ENCODE assay signal across 1 cellular context in the genomic region with DNA sequence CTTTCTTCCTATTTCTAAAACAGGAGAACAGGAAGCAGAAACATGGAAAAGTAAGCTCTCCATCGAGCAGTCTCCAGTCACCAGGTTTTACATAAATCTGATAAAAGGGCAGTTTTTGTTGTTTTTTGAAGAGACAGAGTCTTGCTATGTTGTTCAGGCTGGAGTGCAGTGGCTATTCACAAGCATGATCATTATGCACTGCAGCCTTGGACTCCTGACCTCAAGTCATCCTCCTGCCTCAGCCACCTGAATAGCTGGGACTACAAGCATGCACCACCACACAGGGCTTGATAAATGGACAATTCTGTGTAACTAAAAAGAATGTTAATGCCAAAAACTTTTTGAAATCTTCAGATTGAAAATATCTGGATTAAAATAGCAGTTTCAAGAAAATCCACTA.
A peak's percentile ranks its signal among the peaks of the same experiment; 100 is the strongest.
TF ChIP-seq lines count a peak whose summit lies in the region.

No MANE protein-coding gene starts in this region.

TF ChIP-seq in HepG2, 621 proteins besides CTCF, POLR2A, EP300 and RAD21 (continued from another document and continues in another):
- TF ChIP-seq, protein P1, sequence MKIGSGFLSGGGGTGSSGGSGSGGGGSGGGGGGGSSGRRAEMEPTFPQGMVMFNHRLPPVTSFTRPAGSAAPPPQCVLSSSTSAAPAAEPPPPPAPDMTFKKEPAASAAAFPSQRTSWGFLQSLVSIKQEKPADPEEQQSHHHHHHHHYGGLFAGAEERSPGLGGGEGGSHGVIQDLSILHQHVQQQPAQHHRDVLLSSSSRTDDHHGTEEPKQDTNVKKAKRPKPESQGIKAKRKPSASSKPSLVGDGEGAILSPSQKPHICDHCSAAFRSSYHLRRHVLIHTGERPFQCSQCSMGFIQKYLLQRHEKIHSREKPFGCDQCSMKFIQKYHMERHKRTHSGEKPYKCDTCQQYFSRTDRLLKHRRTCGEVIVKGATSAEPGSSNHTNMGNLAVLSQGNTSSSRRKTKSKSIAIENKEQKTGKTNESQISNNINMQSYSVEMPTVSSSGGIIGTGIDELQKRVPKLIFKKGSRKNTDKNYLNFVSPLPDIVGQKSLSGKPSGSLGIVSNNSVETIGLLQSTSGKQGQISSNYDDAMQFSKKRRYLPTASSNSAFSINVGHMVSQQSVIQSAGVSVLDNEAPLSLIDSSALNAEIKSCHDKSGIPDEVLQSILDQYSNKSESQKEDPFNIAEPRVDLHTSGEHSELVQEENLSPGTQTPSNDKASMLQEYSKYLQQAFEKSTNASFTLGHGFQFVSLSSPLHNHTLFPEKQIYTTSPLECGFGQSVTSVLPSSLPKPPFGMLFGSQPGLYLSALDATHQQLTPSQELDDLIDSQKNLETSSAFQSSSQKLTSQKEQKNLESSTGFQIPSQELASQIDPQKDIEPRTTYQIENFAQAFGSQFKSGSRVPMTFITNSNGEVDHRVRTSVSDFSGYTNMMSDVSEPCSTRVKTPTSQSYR (CRISPR knock-in tag; IDR thresholded peaks at IDR 0.05; ENCODE audit: borderline replicate concordance), result peak; percentile 21; the same call in 1 of the 2 replicates
- TF ChIP-seq, protein P2, sequence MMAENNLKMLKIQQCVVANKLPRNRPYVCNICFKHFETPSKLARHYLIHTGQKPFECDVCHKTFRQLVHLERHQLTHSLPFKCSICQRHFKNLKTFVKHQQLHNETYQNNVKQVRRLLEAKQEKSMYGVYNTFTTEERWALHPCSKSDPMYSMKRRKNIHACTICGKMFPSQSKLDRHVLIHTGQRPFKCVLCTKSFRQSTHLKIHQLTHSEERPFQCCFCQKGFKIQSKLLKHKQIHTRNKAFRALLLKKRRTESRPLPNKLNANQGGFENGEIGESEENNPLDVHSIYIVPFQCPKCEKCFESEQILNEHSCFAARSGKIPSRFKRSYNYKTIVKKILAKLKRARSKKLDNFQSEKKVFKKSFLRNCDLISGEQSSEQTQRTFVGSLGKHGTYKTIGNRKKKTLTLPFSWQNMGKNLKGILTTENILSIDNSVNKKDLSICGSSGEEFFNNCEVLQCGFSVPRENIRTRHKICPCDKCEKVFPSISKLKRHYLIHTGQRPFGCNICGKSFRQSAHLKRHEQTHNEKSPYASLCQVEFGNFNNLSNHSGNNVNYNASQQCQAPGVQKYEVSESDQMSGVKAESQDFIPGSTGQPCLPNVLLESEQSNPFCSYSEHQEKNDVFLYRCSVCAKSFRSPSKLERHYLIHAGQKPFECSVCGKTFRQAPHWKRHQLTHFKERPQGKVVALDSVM (CRISPR knock-in tag; IDR thresholded peaks at IDR 0.05), result peak; percentile 82
- TF ChIP-seq IKZF4 (CRISPR knock-in tag; IDR thresholded peaks at IDR 0.05; ENCODE audit: borderline replicate concordance, low read depth, not compliant biosample characterization), result peak; percentile 22
- TF ChIP-seq ZNF703 (CRISPR knock-in tag; IDR thresholded peaks at IDR 0.05; ENCODE audit: borderline replicate concordance), result no peak
- TF ChIP-seq EZH2 (conservative IDR thresholded peaks at IDR 0.05; ENCODE audit: low read depth, low read length), result no peak
- no peak for TF ChIP-seq FOXA1 (IDR thresholded peaks at IDR 0.05)
- TF ChIP-seq FOXA1 (CRISPR knock-in tag; IDR thresholded peaks at IDR 0.05), result no peak; the same call in 1 of the 2 replicates
- TF ChIP-seq GATAD1 (CRISPR knock-in tag; IDR thresholded peaks at IDR 0.05), result 0 out of 2 replicates have a peak, but pooled peaks have one; percentile 41
- peak; percentile 62 for TF ChIP-seq MED1 (CRISPR knock-in tag; IDR thresholded peaks at IDR 0.05)
- TF ChIP-seq ZNF460 (CRISPR knock-in tag; IDR thresholded peaks at IDR 0.05; ENCODE audit: borderline replicate concordance), result no peak; the same call in 1 of the 2 replicates
- peak; percentile 66; the same call in 1 of the 2 replicates for TF ChIP-seq ERF (CRISPR knock-in tag; IDR thresholded peaks at IDR 0.05)
- TF ChIP-seq MXD4 (CRISPR knock-in tag; IDR thresholded peaks at IDR 0.05), result 0 out of 2 replicates have a peak, but pooled peaks have one; percentile 59
- no peak for TF ChIP-seq ZNF672 (CRISPR knock-in tag; IDR thresholded peaks at IDR 0.05)
- TF ChIP-seq THYN1 (CRISPR knock-in tag; IDR thresholded peaks at IDR 0.05; ENCODE audit: borderline replicate concordance, low read depth), result no peak
- no peak for TF ChIP-seq PLRG1 (conservative IDR thresholded peaks at IDR 0.05)
- TF ChIP-seq NFKB2 (CRISPR knock-in tag; IDR thresholded peaks at IDR 0.05; ENCODE audit: borderline replicate concordance), result no peak
- TF ChIP-seq KLF9 (CRISPR knock-in tag; IDR thresholded peaks at IDR 0.05; ENCODE audit: low read depth), result no peak
- TF ChIP-seq CENPT (CRISPR knock-in tag; IDR thresholded peaks at IDR 0.05; ENCODE audit: low read depth), result no peak
- no peak for TF ChIP-seq JUNB (CRISPR knock-in tag; IDR thresholded peaks at IDR 0.05; ENCODE audit: borderline replicate concordance)
- TF ChIP-seq JUN (CRISPR knock-in tag; IDR thresholded peaks at IDR 0.05), result peak; percentile 63; the same call in 1 of the 2 replicates
- peak; percentile 43; the same call in 1 of the 2 replicates for TF ChIP-seq MIER2 (CRISPR knock-in tag; IDR thresholded peaks at IDR 0.05)
- peak; percentile 69; the same call in 1 of the 2 replicates for TF ChIP-seq TARDBP (CRISPR knock-in tag; IDR thresholded peaks at IDR 0.05)
- TF ChIP-seq ZNF205 (CRISPR knock-in tag; IDR thresholded peaks at IDR 0.05), result 0 out of 2 replicates have a peak, but pooled peaks have one; percentile 42
- no peak for TF ChIP-seq ZBTB38 (CRISPR knock-in tag; IDR thresholded peaks at IDR 0.05)
- TF ChIP-seq GTF3A (CRISPR knock-in tag; conservative IDR thresholded peaks at IDR 0.05), result no peak
- TF ChIP-seq TEAD3 (CRISPR knock-in tag; optimal IDR thresholded peaks at IDR 0.05; ENCODE audit: borderline replicate concordance), result peak; percentile 95
- TF ChIP-seq ZNF644 (CRISPR knock-in tag; IDR thresholded peaks at IDR 0.05; ENCODE audit: low read depth), result 0 out of 2 replicates have a peak, but pooled peaks have one; percentile 58
- TF ChIP-seq LCORL (IDR thresholded peaks at IDR 0.05), result no peak
- peak; percentile 62; the same call in 1 of the 2 replicates for TF ChIP-seq LCORL (CRISPR knock-in tag; IDR thresholded peaks at IDR 0.05)
- TF ChIP-seq HNF4A (CRISPR knock-in tag; IDR thresholded peaks at IDR 0.05), result peak; percentile 93
- TF ChIP-seq SNAPC2 (CRISPR knock-in tag; IDR thresholded peaks at IDR 0.05), result no peak
- TF ChIP-seq, protein P3, sequence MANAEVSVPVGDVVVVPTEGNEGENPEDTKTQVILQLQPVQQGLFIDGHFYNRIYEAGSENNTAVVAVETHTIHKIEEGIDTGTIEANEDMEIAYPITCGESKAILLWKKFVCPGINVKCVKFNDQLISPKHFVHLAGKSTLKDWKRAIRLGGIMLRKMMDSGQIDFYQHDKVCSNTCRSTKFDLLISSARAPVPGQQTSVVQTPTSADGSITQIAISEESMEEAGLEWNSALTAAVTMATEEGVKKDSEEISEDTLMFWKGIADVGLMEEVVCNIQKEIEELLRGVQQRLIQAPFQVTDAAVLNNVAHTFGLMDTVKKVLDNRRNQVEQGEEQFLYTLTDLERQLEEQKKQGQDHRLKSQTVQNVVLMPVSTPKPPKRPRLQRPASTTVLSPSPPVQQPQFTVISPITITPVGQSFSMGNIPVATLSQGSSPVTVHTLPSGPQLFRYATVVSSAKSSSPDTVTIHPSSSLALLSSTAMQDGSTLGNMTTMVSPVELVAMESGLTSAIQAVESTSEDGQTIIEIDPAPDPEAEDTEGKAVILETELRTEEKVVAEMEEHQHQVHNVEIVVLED (CRISPR knock-in tag; IDR thresholded peaks at IDR 0.05; ENCODE audit: borderline replicate concordance), result peak; percentile 29; the same call in 1 of the 2 replicates
- TF ChIP-seq ZNF629 (CRISPR knock-in tag; conservative IDR thresholded peaks at IDR 0.05), result peak; percentile 53
- TF ChIP-seq, protein P4, sequence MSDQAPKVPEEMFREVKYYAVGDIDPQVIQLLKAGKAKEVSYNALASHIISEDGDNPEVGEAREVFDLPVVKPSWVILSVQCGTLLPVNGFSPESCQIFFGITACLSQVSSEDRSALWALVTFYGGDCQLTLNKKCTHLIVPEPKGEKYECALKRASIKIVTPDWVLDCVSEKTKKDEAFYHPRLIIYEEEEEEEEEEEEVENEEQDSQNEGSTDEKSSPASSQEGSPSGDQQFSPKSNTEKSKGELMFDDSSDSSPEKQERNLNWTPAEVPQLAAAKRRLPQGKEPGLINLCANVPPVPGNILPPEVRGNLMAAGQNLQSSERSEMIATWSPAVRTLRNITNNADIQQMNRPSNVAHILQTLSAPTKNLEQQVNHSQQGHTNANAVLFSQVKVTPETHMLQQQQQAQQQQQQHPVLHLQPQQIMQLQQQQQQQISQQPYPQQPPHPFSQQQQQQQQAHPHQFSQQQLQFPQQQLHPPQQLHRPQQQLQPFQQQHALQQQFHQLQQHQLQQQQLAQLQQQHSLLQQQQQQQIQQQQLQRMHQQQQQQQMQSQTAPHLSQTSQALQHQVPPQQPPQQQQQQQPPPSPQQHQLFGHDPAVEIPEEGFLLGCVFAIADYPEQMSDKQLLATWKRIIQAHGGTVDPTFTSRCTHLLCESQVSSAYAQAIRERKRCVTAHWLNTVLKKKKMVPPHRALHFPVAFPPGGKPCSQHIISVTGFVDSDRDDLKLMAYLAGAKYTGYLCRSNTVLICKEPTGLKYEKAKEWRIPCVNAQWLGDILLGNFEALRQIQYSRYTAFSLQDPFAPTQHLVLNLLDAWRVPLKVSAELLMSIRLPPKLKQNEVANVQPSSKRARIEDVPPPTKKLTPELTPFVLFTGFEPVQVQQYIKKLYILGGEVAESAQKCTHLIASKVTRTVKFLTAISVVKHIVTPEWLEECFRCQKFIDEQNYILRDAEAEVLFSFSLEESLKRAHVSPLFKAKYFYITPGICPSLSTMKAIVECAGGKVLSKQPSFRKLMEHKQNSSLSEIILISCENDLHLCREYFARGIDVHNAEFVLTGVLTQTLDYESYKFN (CRISPR knock-in tag; conservative IDR thresholded peaks at IDR 0.05), result peak; percentile 87
- TF ChIP-seq HDAC2 (CRISPR knock-in tag; IDR thresholded peaks at IDR 0.05), result peak; percentile 78; the same call in 1 of the 2 replicates
- peak; percentile 83 for TF ChIP-seq ELF3 (CRISPR knock-in tag; IDR thresholded peaks at IDR 0.05)
- TF ChIP-seq, protein P5, sequence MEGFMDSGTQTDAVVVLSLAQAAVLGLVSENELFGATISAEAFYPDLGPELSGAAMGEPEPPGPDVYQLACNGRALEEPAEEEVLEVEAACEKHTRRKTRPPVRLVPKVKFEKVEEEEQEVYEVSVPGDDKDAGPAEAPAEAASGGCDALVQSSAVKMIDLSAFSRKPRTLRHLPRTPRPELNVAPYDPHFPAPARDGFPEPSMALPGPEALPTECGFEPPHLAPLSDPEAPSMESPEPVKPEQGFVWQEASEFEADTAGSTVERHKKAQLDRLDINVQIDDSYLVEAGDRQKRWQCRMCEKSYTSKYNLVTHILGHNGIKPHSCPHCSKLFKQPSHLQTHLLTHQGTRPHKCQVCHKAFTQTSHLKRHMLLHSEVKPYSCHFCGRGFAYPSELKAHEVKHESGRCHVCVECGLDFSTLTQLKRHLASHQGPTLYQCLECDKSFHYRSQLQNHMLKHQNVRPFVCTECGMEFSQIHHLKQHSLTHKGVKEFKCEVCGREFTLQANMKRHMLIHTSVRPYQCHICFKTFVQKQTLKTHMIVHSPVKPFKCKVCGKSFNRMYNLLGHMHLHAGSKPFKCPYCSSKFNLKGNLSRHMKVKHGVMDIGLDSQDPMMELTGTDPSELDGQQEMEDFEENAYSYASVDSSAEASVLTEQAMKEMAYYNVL (CRISPR knock-in tag; IDR thresholded peaks at IDR 0.05; ENCODE audit: borderline replicate concordance), result peak; percentile 33; the same call in 1 of the 2 replicates
- TF ChIP-seq ZNF546 (CRISPR knock-in tag; conservative IDR thresholded peaks at IDR 0.05), result no peak
- TF ChIP-seq ZNF329 (CRISPR knock-in tag; IDR thresholded peaks at IDR 0.05; ENCODE audit: low read depth), result peak; percentile 52; the same call in 1 of the 2 replicates
- TF ChIP-seq NR2F1 (CRISPR knock-in tag; IDR thresholded peaks at IDR 0.05), result peak; percentile 65 to 75; a peak in 3 of 4 replicates
- no peak for TF ChIP-seq ZNF260 (CRISPR knock-in tag; IDR thresholded peaks at IDR 0.05; ENCODE audit: borderline replicate concordance, low read depth)
- TF ChIP-seq CCAR2 (optimal IDR thresholded peaks at IDR 0.05; ENCODE audit: low read depth, low read length), result no peak
- TF ChIP-seq BRD4 (CRISPR knock-in tag; IDR thresholded peaks at IDR 0.05), result no peak
- TF ChIP-seq SOX13 (IDR thresholded peaks at IDR 0.05), result no peak
- TF ChIP-seq SOX13 (CRISPR knock-in tag; conservative IDR thresholded peaks at IDR 0.05 in 1 of 2, IDR thresholded peaks at IDR 0.05 in 1 of 2), result peak in 1 of 2 experiments; percentile 81; a peak in 2 of 4 replicates
- 0 out of 2 replicates have a peak, but pooled peaks have one; percentile 33 for TF ChIP-seq GFI1 (CRISPR knock-in tag; IDR thresholded peaks at IDR 0.05; ENCODE audit: borderline replicate concordance)
- TF ChIP-seq, protein P6, sequence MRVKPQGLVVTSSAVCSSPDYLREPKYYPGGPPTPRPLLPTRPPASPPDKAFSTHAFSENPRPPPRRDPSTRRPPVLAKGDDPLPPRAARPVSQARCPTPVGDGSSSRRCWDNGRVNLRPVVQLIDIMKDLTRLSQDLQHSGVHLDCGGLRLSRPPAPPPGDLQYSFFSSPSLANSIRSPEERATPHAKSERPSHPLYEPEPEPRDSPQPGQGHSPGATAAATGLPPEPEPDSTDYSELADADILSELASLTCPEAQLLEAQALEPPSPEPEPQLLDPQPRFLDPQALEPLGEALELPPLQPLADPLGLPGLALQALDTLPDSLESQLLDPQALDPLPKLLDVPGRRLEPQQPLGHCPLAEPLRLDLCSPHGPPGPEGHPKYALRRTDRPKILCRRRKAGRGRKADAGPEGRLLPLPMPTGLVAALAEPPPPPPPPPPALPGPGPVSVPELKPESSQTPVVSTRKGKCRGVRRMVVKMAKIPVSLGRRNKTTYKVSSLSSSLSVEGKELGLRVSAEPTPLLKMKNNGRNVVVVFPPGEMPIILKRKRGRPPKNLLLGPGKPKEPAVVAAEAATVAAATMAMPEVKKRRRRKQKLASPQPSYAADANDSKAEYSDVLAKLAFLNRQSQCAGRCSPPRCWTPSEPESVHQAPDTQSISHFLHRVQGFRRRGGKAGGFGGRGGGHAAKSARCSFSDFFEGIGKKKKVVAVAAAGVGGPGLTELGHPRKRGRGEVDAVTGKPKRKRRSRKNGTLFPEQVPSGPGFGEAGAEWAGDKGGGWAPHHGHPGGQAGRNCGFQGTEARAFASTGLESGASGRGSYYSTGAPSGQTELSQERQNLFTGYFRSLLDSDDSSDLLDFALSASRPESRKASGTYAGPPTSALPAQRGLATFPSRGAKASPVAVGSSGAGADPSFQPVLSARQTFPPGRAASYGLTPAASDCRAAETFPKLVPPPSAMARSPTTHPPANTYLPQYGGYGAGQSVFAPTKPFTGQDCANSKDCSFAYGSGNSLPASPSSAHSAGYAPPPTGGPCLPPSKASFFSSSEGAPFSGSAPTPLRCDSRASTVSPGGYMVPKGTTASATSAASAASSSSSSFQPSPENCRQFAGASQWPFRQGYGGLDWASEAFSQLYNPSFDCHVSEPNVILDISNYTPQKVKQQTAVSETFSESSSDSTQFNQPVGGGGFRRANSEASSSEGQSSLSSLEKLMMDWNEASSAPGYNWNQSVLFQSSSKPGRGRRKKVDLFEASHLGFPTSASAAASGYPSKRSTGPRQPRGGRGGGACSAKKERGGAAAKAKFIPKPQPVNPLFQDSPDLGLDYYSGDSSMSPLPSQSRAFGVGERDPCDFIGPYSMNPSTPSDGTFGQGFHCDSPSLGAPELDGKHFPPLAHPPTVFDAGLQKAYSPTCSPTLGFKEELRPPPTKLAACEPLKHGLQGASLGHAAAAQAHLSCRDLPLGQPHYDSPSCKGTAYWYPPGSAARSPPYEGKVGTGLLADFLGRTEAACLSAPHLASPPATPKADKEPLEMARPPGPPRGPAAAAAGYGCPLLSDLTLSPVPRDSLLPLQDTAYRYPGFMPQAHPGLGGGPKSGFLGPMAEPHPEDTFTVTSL (CRISPR knock-in tag; IDR thresholded peaks at IDR 0.05; ENCODE audit: borderline replicate concordance), result peak; percentile 84; the same call in 1 of the 2 replicates
- TF ChIP-seq SP4 (CRISPR knock-in tag; IDR thresholded peaks at IDR 0.05), result no peak
